ENCODE assay signal across 16 cellular contexts in genomic region chr11:122672892-122673291, GRCh38. TPM values are rescaled to one million over a fixed set of nuclear protein-coding genes. Genes with fewer than 3 reads are reported as not detected.
DNase-seq lines count a peak whose midpoint lies in the region; ATAC-seq, FAIRE-seq and TF ChIP-seq lines count a peak whose summit lies in the region.
"Had no signal": no experiment of that assay in that cellular context is flagged by ENCODE, and none has a peak within 500 bp of the region (broad histone marks: within the 10 kb centered on the region; RNA-seq: fewer than 3 reads in every experiment).

No MANE protein-coding gene starts in this region.

- peak overlapping the region; percentile 16 for H3K14ac ChIP-seq in trophoblast cell (ENCODE audit: low read length)

- TF ChIP-seq CTCF in CD4-positive, alpha-beta T cell (IDR thresholded peaks at IDR 0.05) = no peak
- TF ChIP-seq CTCF in fibroblast of mammary gland (conservative IDR thresholded peaks at IDR 0.05; ENCODE audit: control insufficient read depth, insufficient read depth, low read depth, low read length) = no peak

- H4K12ac ChIP-seq in trophoblast cell (ENCODE audit: low read depth, low read length) = no peak overlapping the region

- H3K23ac ChIP-seq in trophoblast cell (ENCODE audit: low read length) = no peak overlapping the region

- H3K4ac ChIP-seq in trophoblast cell (ENCODE audit: low read depth, low read length) = peak overlapping the region; percentile 5

- intact Hi-C loops in CD4-positive, alpha-beta T cell (cut with DNase I, micrococcal nuclease) = loop anchor here in 1 of 2 experiments (2.0 kb wide), 1 partner anchor 14 kb away; no protein-coding TSS in a partner anchor

- H2AFZ ChIP-seq in trophoblast cell (ENCODE audit: insufficient read depth, low read length, poor library complexity) = no peak overlapping the region

- no peaks in the 10 kb centered on the region for H3K9me3 Mint-ChIP-seq in CD4-positive, alpha-beta T cell

- peak overlapping the region; percentile 38 for H2AK5ac ChIP-seq in trophoblast cell (ENCODE audit: low read length)

- H3K4me1 Mint-ChIP-seq in CD4-positive, alpha-beta T cell (ENCODE audit: low read depth) = peaks cover 83% of the 10 kb centered on the region

- peaks cover 20% of the 10 kb centered on the region for H3K79me1 ChIP-seq in trophoblast cell (ENCODE audit: low read length)

- no peak overlapping the region for H3K27ac ChIP-seq in CD4-positive, alpha-beta T cell (ENCODE audit: low read depth, low read length)
- peak overlapping the region; percentile 91 for H3K27ac ChIP-seq in KOPT-K1 (ENCODE audit: low read depth, low read length, poor library complexity, severe bottlenecking)
- no peak overlapping the region for H3K27ac ChIP-seq in trophoblast cell (ENCODE audit: low read depth, low read length)

- H3K27ac Mint-ChIP-seq in CD4-positive, alpha-beta T cell = peak overlapping the region; percentile 73
- H3K27ac Mint-ChIP-seq: activated CD4-positive, alpha-beta memory T cell treated with anti-CD3 and anti-CD28 coated beads for 36 hours had no signal

- H3K9me3 ChIP-seq in CD4-positive, alpha-beta T cell (ENCODE audit: control insufficient read depth, low read length) = no peaks in the 10 kb centered on the region
- no peaks in the 10 kb centered on the region for H3K9me3 ChIP-seq in KOPT-K1 (ENCODE audit: insufficient read depth, low read length, poor library complexity, severe bottlenecking)
- peaks cover 2% of the 10 kb centered on the region for H3K9me3 ChIP-seq in trophoblast cell (ENCODE audit: insufficient read depth, low read depth, low read length)

- no peak for ATAC-seq in CD4-positive, alpha-beta T cell (ENCODE audit: poor library complexity)

- peak overlapping the region; percentile 8 for H3K18ac ChIP-seq in trophoblast cell (ENCODE audit: low read length)

- H3K27me3 Mint-ChIP-seq in CD4-positive, alpha-beta T cell = no peaks in the 10 kb centered on the region
- H3K27me3 Mint-ChIP-seq: activated CD4-positive, alpha-beta memory T cell treated with anti-CD3 and anti-CD28 coated beads for 36 hours had no signal

- H3K4me1 ChIP-seq in trophoblast cell (ENCODE audit: control insufficient read depth in 1 of 2, insufficient read depth in 2 of 2, low read length in 2 of 2) = peaks cover 24 to 29% of the 10 kb centered on the region in 2 experiments

- H3K4me3 ChIP-seq in fibroblast of mammary gland (ENCODE audit: control insufficient read depth, low read depth, low read length) (no peak overlapping the region), trophoblast cell (ENCODE audit: low read depth, low read length) (no peak overlapping the region)

- DNase-seq in CD4-positive, alpha-beta T cell = no peak
- DNase-seq in fibroblast of mammary gland (ENCODE audit: low read depth) (peak; percentile 35), trophoblast cell (peak in 1 of 2 donors; percentile 50), urothelium cell line (ENCODE audit: low spot score) (no peak), HCEC 1CT (no peak), NCI-H1105 (lab: John Stamatoyannopoulos, UW) (no peak), NK-92 (lab: John Stamatoyannopoulos, UW; ENCODE audit: unreplicated experiment) (no peak)
- DNase-seq: activated CD4-positive, alpha-beta memory T cell treated with anti-CD3 and anti-CD28 coated beads for 36 hours; anterior cingulate cortex; H9; NCI-H2081 treated with DMSO at 0.1 percent for 48 hours; NCI-H69; substantia nigra had no signal

- H4K8ac ChIP-seq in trophoblast cell (ENCODE audit: low read depth, low read length) = no peak overlapping the region

- peaks cover 14% of the 10 kb centered on the region for H3K36me3 Mint-ChIP-seq in CD4-positive, alpha-beta T cell (ENCODE audit: low read depth)

- peak overlapping the region; percentile 26 for H2BK120ac ChIP-seq in trophoblast cell (ENCODE audit: insufficient read depth, low read length, poor library complexity)

- peaks cover 10% of the 10 kb centered on the region for H3K79me2 ChIP-seq in trophoblast cell (ENCODE audit: control insufficient read depth, insufficient read depth, low read length, poor library complexity)

- POLR2A ChIA-PET in CD4-positive, alpha-beta T cell (lab: Charles Lee) = interaction anchor here (2.9 to 4.0 kb wide), 3 partner anchors 16 to 75 kb away, joined by 13 to 43 read pairs (median 39); partner anchors contain the start of gene UBASH3B

- FAIRE-seq in urothelium cell line (lab: Jason Lieb, UNC) = no peak
- FAIRE-seq: endothelial cell of umbilical vein had no signal

- peak overlapping the region; percentile 15 for H2BK5ac ChIP-seq in trophoblast cell (ENCODE audit: low read depth, low read length, poor library complexity)

- H2BK12ac ChIP-seq in trophoblast cell (ENCODE audit: low read length) = no peak overlapping the region

- no CpG with 5 or more reads among the region's 4 CpGs for WGBS in trophoblast cell (ENCODE audit: extremely low coverage, insufficient coverage, insufficient read length)

- peak overlapping the region; percentile 74 for H3K4me3 Mint-ChIP-seq in CD4-positive, alpha-beta T cell
- H3K4me3 Mint-ChIP-seq: activated CD4-positive, alpha-beta memory T cell treated with anti-CD3 and anti-CD28 coated beads for 36 hours; H9; nephron had no signal

- no peak overlapping the region for H4K91ac ChIP-seq in trophoblast cell (ENCODE audit: low read depth, low read length)

- H3K27me3 ChIP-seq in CD4-positive, alpha-beta T cell (ENCODE audit: control insufficient read depth, insufficient read depth, low read length) = no peaks in the 10 kb centered on the region
- no peaks in the 10 kb centered on the region for H3K27me3 ChIP-seq in trophoblast cell (ENCODE audit: insufficient read depth, low read length)

- CTCF ChIA-PET in CD4-positive, alpha-beta T cell (lab: Charles Lee) = interaction anchor here (1.4 kb wide), 1 partner anchor 17 kb away, joined by 5 read pairs; the partner anchor contains the start of gene UBASH3B

- peaks cover 23% of the 10 kb centered on the region; the same call in 1 of the 2 replicates for H3K36me3 ChIP-seq in KOPT-K1 (ENCODE audit: insufficient read depth, low read length)
- H3K36me3 ChIP-seq in trophoblast cell (ENCODE audit: control insufficient read depth in 1 of 2, insufficient read depth in 2 of 2, low read length in 2 of 2) = peaks cover 5 to 14% of the 10 kb centered on the region in 2 experiments

- no peak overlapping the region for H3K4me2 ChIP-seq in trophoblast cell (ENCODE audit: low read length)

- H3K9ac ChIP-seq in trophoblast cell (ENCODE audit: low read length) = no peak overlapping the region

RNA-seq across cellular contexts. Expression of gene UBASH3B, which starts 17.4 kb away (rescaled TPM):
- 10 to 100 TPM; 24.5 to 28.6 TPM for total RNA-seq in CD4-positive, alpha-beta T cell
- polyA plus RNA-seq in trophoblast cell (2013) = 67.0 and 69.0 TPM in 2 replicates
